Comparison of ENCODE assay signal across 13 cellular contexts in genomic region chr4:148435654-148436406, GRCh38.
"Had no signal": no experiment of that assay in that cellular context is flagged by ENCODE, and none has a peak within 500 bp of the region (broad histone marks: within the 10 kb centered on the region; RNA-seq: fewer than 3 reads in every experiment).

No MANE protein-coding gene starts in this region.

- H3K27ac Mint-ChIP-seq: T-helper 2 cell treated with Interferon-gamma antibody and Interleukin-4, amounts not matched to agents 5 μg/mL and 100 μg/mL, for 36 hours had no signal

- H3K4me3 Mint-ChIP-seq: T-helper 2 cell treated with Interferon-gamma antibody and Interleukin-4, amounts not matched to agents 5 μg/mL and 100 μg/mL, for 36 hours had no signal

- H3K9me3 Mint-ChIP-seq: naive B cell; T-helper 2 cell treated with Interferon-gamma antibody and Interleukin-4, amounts not matched to agents 5 μg/mL and 100 μg/mL, for 36 hours had no signal

- H3K4me3 ChIP-seq: breast epithelium had no signal

- H3K27me3 ChIP-seq: breast epithelium had no signal

- H3K9me3 ChIP-seq: breast epithelium had no signal

- DNase-seq: activated effector memory CD4-positive, alpha-beta T cell treated with Interleukin-2 at 50 U/mL for 16 hours; aorta; foreskin keratinocyte; naive B cell; stimulated activated naive CD4-positive, alpha-beta T cell treated with Interleukin-2 at 50 U/mL for 16 hours had no signal

- ATAC-seq: activated CD4-positive, CD25-positive, alpha-beta regulatory T cell treated with anti-CD3 and anti-CD28 coated beads, Interleukin-2, amount 50 U/mL, for 24 hours; foreskin keratinocyte; left lobe of liver; sciatic nerve had no signal

- H3K4me1 ChIP-seq: breast epithelium, foreskin keratinocyte had no signal

- FAIRE-seq: colon, endothelial cell of umbilical vein, islet of Langerhans had no signal

- H3K36me3 ChIP-seq: breast epithelium had no signal

- H3K27ac ChIP-seq: breast epithelium, foreskin keratinocyte had no signal
